In the genomic region with DNA sequence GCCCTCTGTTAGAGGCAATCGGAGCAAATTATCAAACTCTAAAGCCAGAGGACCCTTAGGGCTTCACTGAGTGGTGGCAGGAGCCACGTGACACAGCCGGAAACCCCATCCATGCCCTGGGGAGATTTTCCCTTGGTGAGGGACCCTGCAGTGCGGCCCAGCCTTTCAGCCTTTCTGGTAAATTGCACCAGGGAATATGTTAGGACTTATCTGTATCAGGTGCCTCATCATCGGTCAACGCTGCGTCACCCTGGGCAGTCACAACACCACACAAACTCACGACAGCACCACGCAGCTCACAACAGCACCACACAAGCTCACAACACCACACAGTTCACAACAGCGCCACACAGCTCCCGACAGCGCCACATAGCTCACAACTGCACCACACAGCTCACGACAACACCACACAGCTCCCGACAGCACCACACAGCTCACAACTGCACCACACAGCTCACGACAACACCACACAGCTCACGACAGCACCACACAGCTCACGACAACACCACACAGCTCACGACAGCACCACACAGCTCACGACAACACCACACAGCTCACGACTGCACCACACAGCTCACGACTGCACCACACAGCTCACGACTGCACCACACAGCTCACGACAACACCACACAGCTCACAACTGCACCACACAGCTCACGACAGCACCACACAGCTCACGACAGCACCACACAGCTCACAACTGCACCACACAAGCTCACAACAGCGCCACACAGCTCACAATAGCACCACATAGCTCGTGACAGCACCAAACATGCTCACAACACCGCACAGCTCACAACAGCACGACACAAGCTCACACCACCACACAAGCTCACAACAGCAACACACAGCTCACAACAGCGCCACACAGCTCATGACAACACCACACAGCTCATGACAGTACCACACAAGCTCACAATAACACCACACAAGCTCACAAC, we compare ENCODE assay signal across 24 cellular contexts.
DNase-seq lines count a peak whose midpoint lies in the region; ATAC-seq, FAIRE-seq and TF ChIP-seq lines count a peak whose summit lies in the region.
"Had no signal": no experiment of that assay in that cellular context is flagged by ENCODE, and none has a peak within 500 bp of the region (broad histone marks: within the 10 kb centered on the region; RNA-seq: fewer than 3 reads in every experiment).

No MANE protein-coding gene starts in this region.

- H3K27me3 Mint-ChIP-seq in osteocyte (ENCODE audit: unreplicated experiment) = no peaks in the 10 kb centered on the region
- peaks cover 21% of the 10 kb centered on the region for H3K27me3 Mint-ChIP-seq in stimulated activated memory B cell treated with anti-CD40 and anti-IgM and Interleukin-4, amounts not matched to agents 10 μg/mL and 1 μg/mL and 100 μg/mL, for 72 hours

- H2BK20ac ChIP-seq in H1 (ENCODE audit: low read length) = peak overlapping the region; percentile 86; the same call in 1 of the 2 replicates

- peaks cover 5% of the 10 kb centered on the region; the same call in 1 of the 2 replicates for H3K23me2 ChIP-seq in H1 (ENCODE audit: low read depth, low read length)

- no peak for TF ChIP-seq EP300 in HepG2 (IDR thresholded peaks at IDR 0.05; ENCODE audit: low read depth in 2 of 2, low read length in 2 of 2)
- no peak for TF ChIP-seq EP300 in HepG2 (CRISPR knock-in tag; IDR thresholded peaks at IDR 0.05; ENCODE audit: borderline replicate concordance)
- no peak for TF ChIP-seq EP300 in H1 (IDR thresholded peaks at IDR 0.05; ENCODE audit: borderline replicate concordance in 1 of 2, low read depth in 2 of 2, low read length in 2 of 2)

- TF ChIP-seq RAD21 in HepG2 (CRISPR knock-in tag; IDR thresholded peaks at IDR 0.05) (no peak), H1 (IDR thresholded peaks at IDR 0.05 in 1 of 2, conservative IDR thresholded peaks at IDR 0.05 in 1 of 2; ENCODE audit: low read depth in 2 of 2, low read length in 2 of 2) (no peak)

- H3K9ac ChIP-seq in HepG2 (ENCODE audit: insufficient read depth, low read depth, low read length) (no peak overlapping the region), H1 (replicated peaks in 1 of 4; ENCODE audit: extremely low read depth in 1 of 4, low read depth in 3 of 4, low read length in 3 of 4) (no peak overlapping the region; a peak in 1 of 7 replicates)
- H3K9ac ChIP-seq: GM23248 had no signal

- no peak overlapping the region for H3K4me3 Mint-ChIP-seq in osteocyte (ENCODE audit: unreplicated experiment)
- no peak overlapping the region for H3K4me3 Mint-ChIP-seq in stimulated activated memory B cell treated with anti-CD40 and anti-IgM and Interleukin-4, amounts not matched to agents 10 μg/mL and 1 μg/mL and 100 μg/mL, for 72 hours
- H3K4me3 Mint-ChIP-seq: CD4-positive, alpha-beta memory T cell; memory B cell had no signal

- no peaks in the 10 kb centered on the region for H3K36me3 ChIP-seq in right lobe of liver
- no peaks in the 10 kb centered on the region for H3K36me3 ChIP-seq in HepG2 (replicated peaks in 1 of 2; ENCODE audit: control insufficient read depth in 1 of 2, insufficient read depth in 2 of 2, low read length in 2 of 2)
- H3K36me3 ChIP-seq in H1 (ENCODE audit: control insufficient read depth in 2 of 4, insufficient read depth in 4 of 4, low read length in 3 of 4) = no peaks in the 10 kb centered on the region
- no peaks in the 10 kb centered on the region for H3K36me3 ChIP-seq in uterus
- H3K36me3 ChIP-seq: colonic mucosa had no signal

- no peak overlapping the region for H3K23ac ChIP-seq in H1 (ENCODE audit: insufficient read length)

- H2BK120ac ChIP-seq in H1 (replicated peaks; ENCODE audit: low read depth, low read length) = peak overlapping the region; percentile 94

- CTCF ChIA-PET in HepG2 (lab: Yijun Ruan, JAX; ENCODE audit: low intra/inter-chr PET ratio, low total read pairs) (no interaction called here), H1 (lab: Charles Lee; ENCODE audit: partially characterized antibody) (interaction anchor here (0.6 to 1.7 kb wide), 4 partner anchors 16 to 360 kb away, joined by 3 to 5 read pairs (median 4); no protein-coding TSS in a partner anchor)

- H2BK5ac ChIP-seq in H1 (ENCODE audit: low read depth, low read length) = peak overlapping the region; percentile 66; the same call in 1 of the 2 replicates

- no peak overlapping the region for H4K5ac ChIP-seq in H1 (ENCODE audit: insufficient read length, low read depth, low read length)

- no peaks in the 10 kb centered on the region; the same call in 1 of the 2 replicates for H3K79me1 ChIP-seq in H1 (ENCODE audit: low read depth, low read length)

- H2AK5ac ChIP-seq in H1 (ENCODE audit: low read depth, low read length) = 0 out of 2 replicates have a peak overlapping the region, but pooled peaks have one; percentile 18

- peak overlapping the region; percentile 74 for H4K91ac ChIP-seq in H1 (replicated peaks; ENCODE audit: insufficient read length, low read length)

- DNase-seq in right lobe of liver (peak in 2 of 3 donors; percentile 13 to 23), HepG2 (ENCODE audit: low spot score) (no peak), H1 (ENCODE audit: low read depth in 1 of 2, low spot score in 2 of 2) (peak in 1 of 2 experiments; percentile 33), osteocyte (ENCODE audit: extremely low spot score, unreplicated experiment) (peak; percentile 67), uterus (peak; percentile 4 to 9)
- DNase-seq: activated naive CD8-positive, alpha-beta T cell treated with anti-CD3 and anti-CD28 coated beads, Interleukin-2, amount 10 ng/mL, durations not matched to agents 7 days and 5 days; activated T-cell treated with anti-CD3 and anti-CD28 coated beads, Interleukin-2, amount 50 U/mL, for 48 hours; CD4-positive, alpha-beta memory T cell; colonic mucosa; DMS53; GM23248; NCI-H1092; NCI-H524 treated with DMSO at 0.1 percent for 48 hours; SHP77 treated with DMSO at 0.1 percent for 48 hours; stimulated activated CD4-positive, alpha-beta T cell treated with anti-CD3 and anti-CD28 coated beads, Interleukin-4, amount 100 ng/mL, for 4 hours; substantia nigra had no signal

- H3K4me3 ChIP-seq in right lobe of liver = no peak overlapping the region
- H3K4me3 ChIP-seq in HepG2 (replicated peaks in 1 of 3; ENCODE audit: insufficient read depth in 1 of 3, low read depth in 2 of 3, low read length in 3 of 3) = no peak overlapping the region
- H3K4me3 ChIP-seq in H1 (ENCODE audit: extremely low read depth in 1 of 4, insufficient read depth in 2 of 4, low read depth in 3 of 4, low read length in 4 of 4) = no peak overlapping the region
- H3K4me3 ChIP-seq in uterus = no peak overlapping the region
- H3K4me3 ChIP-seq: colonic mucosa, GM23248, hepatocyte, smooth muscle cell had no signal

- no peak overlapping the region for H3K4me2 ChIP-seq in HepG2 (ENCODE audit: low read depth, low read length)
- no peak overlapping the region for H3K4me2 ChIP-seq in H1 (ENCODE audit: insufficient read depth in 1 of 2, low read depth in 2 of 2, low read length in 2 of 2)
- H3K4me2 ChIP-seq: hepatocyte, smooth muscle cell had no signal

- TF ChIP-seq POLR2A in right lobe of liver (IDR thresholded peaks at IDR 0.05) (no peak), HepG2 (IDR thresholded peaks at IDR 0.05; ENCODE audit: insufficient read depth in 1 of 2, low read depth in 2 of 2, low read length in 2 of 2) (no peak), H1 (IDR thresholded peaks at IDR 0.05; ENCODE audit: control extremely low read depth in 1 of 2, low read depth in 2 of 2, low read length in 2 of 2) (no peak), uterus (IDR thresholded peaks at IDR 0.05) (no peak)

- in situ Hi-C loops in HepG2 (cut with HindIII; ENCODE audit: extremely low pct_ligation_motif_present, low pct_unique_long_range_greater_than_20kb) = no loop called here

- H3K4ac ChIP-seq in H1 (replicated peaks; ENCODE audit: insufficient read length, low read depth, low read length) = peak overlapping the region; percentile 38

- no peak overlapping the region for H3K18ac ChIP-seq in H1 (ENCODE audit: extremely low read depth, low read length)

- TF ChIP-seq CTCF in right lobe of liver (IDR thresholded peaks at IDR 0.05) (no peak), HepG2 (CRISPR knock-in tag; IDR thresholded peaks at IDR 0.05) (no peak), H1 (IDR thresholded peaks at IDR 0.05; ENCODE audit: control extremely low read depth in 1 of 3, insufficient read depth in 1 of 3, low read depth in 1 of 3, low read length in 3 of 3) (no peak), osteocyte (IDR thresholded peaks at IDR 0.05) (no peak), uterus (IDR thresholded peaks at IDR 0.05) (no peak)

- peak overlapping the region; percentile 68; the same call in 1 of the 2 replicates for H2BK12ac ChIP-seq in H1 (ENCODE audit: low read depth, low read length)

- no peaks in the 10 kb centered on the region for H3K79me2 ChIP-seq in HepG2 (ENCODE audit: insufficient read depth, low read length)
- H3K79me2 ChIP-seq in H1 (ENCODE audit: control insufficient read depth in 1 of 2, insufficient read depth in 2 of 2, low read length in 2 of 2) = no peaks in the 10 kb centered on the region
- H3K79me2 ChIP-seq: hepatocyte had no signal

- no peaks in the 10 kb centered on the region for H3K9me3 Mint-ChIP-seq in osteocyte (ENCODE audit: unreplicated experiment)
- peaks cover 3% of the 10 kb centered on the region for H3K9me3 Mint-ChIP-seq in stimulated activated memory B cell treated with anti-CD40 and anti-IgM and Interleukin-4, amounts not matched to agents 10 μg/mL and 1 μg/mL and 100 μg/mL, for 72 hours
- H3K9me3 Mint-ChIP-seq: activated naive CD8-positive, alpha-beta T cell treated with anti-CD3 and anti-CD28 coated beads, Interleukin-2, amount 10 ng/mL, durations not matched to agents 7 days and 5 days; memory B cell had no signal

- H2AFZ ChIP-seq in HepG2 (ENCODE audit: low read length) = no peak overlapping the region
- no peak overlapping the region for H2AFZ ChIP-seq in H1 (ENCODE audit: low read length)
- H2AFZ ChIP-seq: GM23248, hepatocyte had no signal

- H3K27me3 ChIP-seq in right lobe of liver (no peaks in the 10 kb centered on the region), HepG2 (ENCODE audit: control insufficient read depth in 1 of 2, insufficient read depth in 2 of 2, low read length in 2 of 2) (peaks cover 18 to 83% of the 10 kb centered on the region in 2 experiments; a peak in 4 of 5 replicates), H1 (replicated peaks in 1 of 4; ENCODE audit: control insufficient read depth in 3 of 4, extremely low read depth in 1 of 4, insufficient read depth in 3 of 4, low read length in 3 of 4) (no peaks in the 10 kb centered on the region), uterus (no peaks in the 10 kb centered on the region)
- H3K27me3 ChIP-seq: colonic mucosa, hepatocyte had no signal

- no peaks in the 10 kb centered on the region; the same call in 1 of the 2 replicates for H4K20me1 ChIP-seq in HepG2 (ENCODE audit: insufficient read depth, low read length)
- no peaks in the 10 kb centered on the region for H4K20me1 ChIP-seq in H1 (replicated peaks in 1 of 2; ENCODE audit: control insufficient read depth in 1 of 2, insufficient read depth in 2 of 2, low read length in 2 of 2)

- no peak overlapping the region for H4K8ac ChIP-seq in H1 (ENCODE audit: extremely low read depth, insufficient read depth, low read length)

- H2BK15ac ChIP-seq in H1 (ENCODE audit: low read length) = peak overlapping the region; percentile 97; the same call in 1 of the 2 replicates

- H3K14ac ChIP-seq in H1 (ENCODE audit: insufficient read length) = no peak overlapping the region

- POLR2A ChIA-PET in HepG2 (lab: Yijun Ruan, JAX) = no interaction called here
- POLR2A ChIA-PET in H1 (lab: Charles Lee; ENCODE audit: partially characterized antibody) = no interaction called here

- FAIRE-seq in HepG2 (lab: Jason Lieb, UNC) (no peak), H1 (lab: Jason Lieb, UNC) (no peak)

- H3K36me3 Mint-ChIP-seq in osteocyte (ENCODE audit: unreplicated experiment) = no peaks in the 10 kb centered on the region
- H3K36me3 Mint-ChIP-seq in stimulated activated memory B cell treated with anti-CD40 and anti-IgM and Interleukin-4, amounts not matched to agents 10 μg/mL and 1 μg/mL and 100 μg/mL, for 72 hours = no peaks in the 10 kb centered on the region
- H3K36me3 Mint-ChIP-seq: CD4-positive, alpha-beta memory T cell; memory B cell had no signal

- H3K56ac ChIP-seq in H1 (replicated peaks; ENCODE audit: insufficient read length, low read depth, low read length) = no peak overlapping the region

- ATAC-seq in right lobe of liver (no peak), HepG2 (no peak), HG03175 (IDR thresholded peaks at IDR 0.05; ENCODE audit: unreplicated experiment) (no peak), esophagus mucosa (no peak)
- no peak for ATAC-seq in stimulated activated memory B cell treated with anti-CD40 and anti-IgM and Interleukin-4, amounts not matched to agents 10 μg/mL and 1 μg/mL and 100 μg/mL, for 72 hours
- ATAC-seq: naive thymus-derived CD4-positive, alpha-beta T cell had no signal

- H3K27ac ChIP-seq in right lobe of liver (no peak overlapping the region), HepG2 (ENCODE audit: extremely low read length, insufficient read depth, low read length) (no peak overlapping the region), H1 (ENCODE audit: low read depth, low read length) (0 out of 2 replicates have a peak overlapping the region, but pooled peaks have one; percentile 0), uterus (no peak overlapping the region)
- H3K27ac ChIP-seq: colonic mucosa, GM23248, hepatocyte had no signal

- intact Hi-C loops in right lobe of liver (cut with DNase I) = no loop called here
- intact Hi-C loops in HepG2 (cut with micrococcal nuclease; ENCODE audit: unreplicated experiment) = no loop called here
- intact Hi-C loops in uterus (cut with DNase I; ENCODE audit: low total_unique reads) = no loop called here

- H3K4me1 ChIP-seq in right lobe of liver (no peaks in the 10 kb centered on the region), HepG2 (ENCODE audit: insufficient read depth, low read length) (no peaks in the 10 kb centered on the region), H1 (replicated peaks in 1 of 4; ENCODE audit: control insufficient read depth in 3 of 4, insufficient read depth in 4 of 4, low read length in 3 of 4) (no peaks in the 10 kb centered on the region; a peak in 1 of 7 replicates), uterus (no peaks in the 10 kb centered on the region)
- H3K4me1 ChIP-seq: colonic mucosa had no signal

- no peak overlapping the region for H3K27ac Mint-ChIP-seq in osteocyte (ENCODE audit: unreplicated experiment)
- no peak overlapping the region for H3K27ac Mint-ChIP-seq in stimulated activated memory B cell treated with anti-CD40 and anti-IgM and Interleukin-4, amounts not matched to agents 10 μg/mL and 1 μg/mL and 100 μg/mL, for 72 hours
- H3K27ac Mint-ChIP-seq: progenitor cell of endocrine pancreas had no signal

- H3K4me1 Mint-ChIP-seq in osteocyte (ENCODE audit: unreplicated experiment) = no peaks in the 10 kb centered on the region
- H3K4me1 Mint-ChIP-seq in stimulated activated memory B cell treated with anti-CD40 and anti-IgM and Interleukin-4, amounts not matched to agents 10 μg/mL and 1 μg/mL and 100 μg/mL, for 72 hours = peaks cover 38% of the 10 kb centered on the region

- 65% methylated on average over 5 of the region's 30 CpGs for WGBS in right lobe of liver (ENCODE audit: insufficient coverage, low coverage, low lambda C conversion rate, missing lambda C conversion rate)
- 49% methylated on average over 23 of the region's 30 CpGs for WGBS in HepG2 (ENCODE audit: low lambda C conversion rate)
- 91% methylated on average over 30 of the region's 30 CpGs; no CpG with 5 or more reads in 1 of the 2 experiments for WGBS in H1 (ENCODE audit: extremely low coverage in 1 of 2, insufficient coverage in 1 of 2, insufficient read length in 1 of 2, insufficient replicate concordance in 2 of 2, low coverage in 1 of 2, low lambda C conversion rate in 2 of 2, missing lambda C conversion rate in 1 of 2), 2 experiments

- H3K9me3 ChIP-seq in right lobe of liver (no peaks in the 10 kb centered on the region), HepG2 (ENCODE audit: low read length) (no peaks in the 10 kb centered on the region), H1 (ENCODE audit: insufficient read depth in 2 of 2, low read depth in 1 of 2, low read length in 1 of 2) (no peaks in the 10 kb centered on the region; a peak in 1 of 4 replicates), uterus (no peaks in the 10 kb centered on the region)
- H3K9me3 ChIP-seq: colonic mucosa had no signal

- BruUV-seq in HepG2 (replicated peaks; lab: Mats Ljungman, UMichigan) = no TSS peak
